ENCODE assay signal across 9 cellular contexts in genomic region chr11:67409261-67409666, GRCh38. TPM values are rescaled to one million over a fixed set of nuclear protein-coding genes. Genes with fewer than 3 reads are reported as not detected.
DNase-seq lines count a peak whose midpoint lies in the region; ATAC-seq and TF ChIP-seq lines count a peak whose summit lies in the region.
"Had no signal": no experiment of that assay in that cellular context is flagged by ENCODE, and none has a peak within 500 bp of the region (broad histone marks: within the 10 kb centered on the region; RNA-seq: fewer than 3 reads in every experiment).

No MANE protein-coding gene starts in this region.

- H3K4me3 Mint-ChIP-seq in CD4-positive, CD25-positive, alpha-beta regulatory T cell = peak overlapping the region; percentile 89 to 99 (median 96)

- peak; percentile 84 to 86 for ATAC-seq in CD4-positive, CD25-positive, alpha-beta regulatory T cell (ENCODE audit: low read depth in 2 of 2)
- peak; percentile 53 for ATAC-seq in GM21619 (IDR thresholded peaks at IDR 0.05; ENCODE audit: unreplicated experiment)
- peak; percentile 67 for ATAC-seq in activated CD4-positive, CD25-positive, alpha-beta regulatory T cell treated with anti-CD3 and anti-CD28 coated beads, Interleukin-2, amount 50 U/mL, for 24 hours
- no peak for ATAC-seq in heart right ventricle

- H3K4me3 ChIP-seq in CD4-positive, CD25-positive, alpha-beta regulatory T cell (ENCODE audit: low read depth, low read length) = peak overlapping the region; percentile 57
- peak overlapping the region in 2 of 10 donors; percentile 20 to 41 for H3K4me3 ChIP-seq in heart right ventricle
- H3K4me3 ChIP-seq: ovary had no signal

- H3K27ac ChIP-seq in CD4-positive, CD25-positive, alpha-beta regulatory T cell (ENCODE audit: insufficient read depth, low read length, poor library complexity, severe bottlenecking) = peak overlapping the region; percentile 87
- H3K27ac ChIP-seq in heart right ventricle = peak overlapping the region in 1 of 10 donors; percentile 99
- H3K27ac ChIP-seq: ovary had no signal

- H3K27me3 Mint-ChIP-seq in CD4-positive, CD25-positive, alpha-beta regulatory T cell = no peaks in the 10 kb centered on the region

- peak overlapping the region; percentile 89 to 99 (median 95) for H3K27ac Mint-ChIP-seq in CD4-positive, CD25-positive, alpha-beta regulatory T cell

- 70 to 79% methylated on average over 24 of the region's 24 CpGs for WGBS in heart right ventricle, 2 donors

- H3K4me1 Mint-ChIP-seq in CD4-positive, CD25-positive, alpha-beta regulatory T cell = peaks cover 15 to 92% (median 47%) of the 10 kb centered on the region in 4 donors

- TF ChIP-seq CTCF in heart right ventricle (IDR thresholded peaks at IDR 0.05) = no peak

- no peaks in the 10 kb centered on the region for H3K27me3 ChIP-seq in CD4-positive, CD25-positive, alpha-beta regulatory T cell (ENCODE audit: control insufficient read depth, insufficient read depth, low read length)
- peaks cover 0 to 54% (median 45%) of the 10 kb centered on the region in 7 donors for H3K27me3 ChIP-seq in heart right ventricle

- H3K9me3 ChIP-seq in CD4-positive, CD25-positive, alpha-beta regulatory T cell (ENCODE audit: control insufficient read depth in 2 of 2, low read length in 2 of 2) = no peaks in the 10 kb centered on the region
- H3K9me3 ChIP-seq in heart right ventricle = no peaks in the 10 kb centered on the region
- H3K9me3 ChIP-seq: ovary had no signal

- peaks cover 23% of the 10 kb centered on the region for H3K36me3 Mint-ChIP-seq in CD4-positive, CD25-positive, alpha-beta regulatory T cell

- H3K9me3 Mint-ChIP-seq in CD4-positive, CD25-positive, alpha-beta regulatory T cell = no peaks in the 10 kb centered on the region

- peaks cover 93% of the 10 kb centered on the region for H3K4me1 ChIP-seq in CD4-positive, CD25-positive, alpha-beta regulatory T cell (ENCODE audit: control insufficient read depth, insufficient read depth, low read length, poor library complexity, severe bottlenecking)
- H3K4me1 ChIP-seq in heart right ventricle = peaks cover 0 to 57% (median 0%) of the 10 kb centered on the region in 9 donors

- peaks cover 20% of the 10 kb centered on the region for H3K36me3 ChIP-seq in CD4-positive, CD25-positive, alpha-beta regulatory T cell (ENCODE audit: control insufficient read depth, insufficient read depth, low read length)
- H3K36me3 ChIP-seq in heart right ventricle = no peaks in the 10 kb centered on the region
- H3K36me3 ChIP-seq: ovary had no signal

- peak; percentile 57 to 94 (median 84) for DNase-seq in CD4-positive, CD25-positive, alpha-beta regulatory T cell
- DNase-seq in germinal center (ENCODE audit: low spot score) (peak; percentile 79), cortex of kidney (lab: John Stamatoyannopoulos, UW) (no peak), islet precursor cell (no peak), heart right ventricle (no peak), pons (ENCODE audit: low spot score) (no peak)
- DNase-seq: ovary had no signal

- intact Hi-C loops in heart right ventricle (cut with DNase I) = loop anchor here in 1 of 10 donors (5.0 kb wide), 1 partner anchor 58 kb away; the partner anchor contains the start of gene TMEM134

RNA-seq across cellular contexts. Expression of gene TBC1D10C, which starts 5.4 kb away (rescaled TPM):
- 312 TPM for total RNA-seq in CD4-positive, CD25-positive, alpha-beta regulatory T cell
- polyA plus RNA-seq in CD4-positive, CD25-positive, alpha-beta regulatory T cell = 100 to 1,000 TPM; 328 to 504 (median 378) TPM
- total RNA-seq in heart right ventricle = 1 to 10 TPM in 2 of 10 donors, under 1 TPM in 8; 0.26 to 7.1 (median 0.65) TPM
- polyA plus RNA-seq in heart right ventricle = 1 to 10 TPM in 1 of 2 donors, under 1 TPM in 1; 0.62 to 1.4 TPM

RNA-seq across cellular contexts. Expression of gene CARNS1, which starts 6.2 kb away (rescaled TPM):
- total RNA-seq in CD4-positive, CD25-positive, alpha-beta regulatory T cell = 7.8 TPM
- 1 to 10 TPM in 2 of 4 donors, under 1 TPM in 2; 0.63 to 2.3 (median 1.1) TPM for polyA plus RNA-seq in CD4-positive, CD25-positive, alpha-beta regulatory T cell
- total RNA-seq in heart right ventricle = 10 to 100 TPM in 9 of 10 donors, 1 to 10 TPM in 1; 6.1 to 26.6 (median 19.0) TPM
- polyA plus RNA-seq in heart right ventricle = 10 to 100 TPM in 1 of 2 donors, under 1 TPM in 1; 0.55 to 10.9 TPM

RNA-seq across cellular contexts. Expression of gene PPP1CA, which starts 7.6 kb away (rescaled TPM):
- total RNA-seq in CD4-positive, CD25-positive, alpha-beta regulatory T cell = 160 TPM
- 100 to 1,000 TPM; 547 to 762 (median 622) TPM for polyA plus RNA-seq in CD4-positive, CD25-positive, alpha-beta regulatory T cell
- total RNA-seq in heart right ventricle = 100 to 1,000 TPM in 7 of 10 donors, 10 to 100 TPM in 3; 92.0 to 143 (median 103) TPM
- polyA plus RNA-seq in heart right ventricle = 100 to 1,000 TPM in 1 of 2 donors, 10 to 100 TPM in 1; 80.2 to 186 TPM

RNA-seq across cellular contexts. Expression of gene RAD9A, which starts 17.5 kb away (rescaled TPM):
- total RNA-seq in CD4-positive, CD25-positive, alpha-beta regulatory T cell = 27.5 TPM
- polyA plus RNA-seq in CD4-positive, CD25-positive, alpha-beta regulatory T cell = 1 to 10 TPM; 3.5 to 6.7 (median 6.4) TPM
- 10 to 100 TPM in 1 of 10 donors, 1 to 10 TPM in 9; 4.8 to 13.8 (median 6.4) TPM for total RNA-seq in heart right ventricle
- polyA plus RNA-seq in heart right ventricle = 10 to 100 TPM in 1 of 2 donors, 1 to 10 TPM in 1; 9.9 to 15.0 TPM

RNA-seq across cellular contexts. Expression of gene RPS6KB2, which starts 19.0 kb away (rescaled TPM):
- total RNA-seq in CD4-positive, CD25-positive, alpha-beta regulatory T cell = 66.0 TPM
- polyA plus RNA-seq in CD4-positive, CD25-positive, alpha-beta regulatory T cell = 10 to 100 TPM; 44.4 to 61.5 (median 50.3) TPM
- total RNA-seq in heart right ventricle = 10 to 100 TPM; 16.3 to 30.4 (median 20.8) TPM
- polyA plus RNA-seq in heart right ventricle = 10 to 100 TPM; 32.2 to 46.3 TPM

Comparison
In these comparisons a context has a peak if more than half of its experiments do, and no peak if none do; other contexts are left out.
1. ATAC-seq: peak in CD4-positive, CD25-positive, alpha-beta regulatory T cell (2 of 2), GM21619 (single experiment) and activated CD4-positive, CD25-positive, alpha-beta regulatory T cell treated with anti-CD3 and anti-CD28 coated beads, Interleukin-2, amount 50 U/mL, for 24 hours (2 of 2); none in heart right ventricle (0 of 8).
2. DNase-seq: peak in CD4-positive, CD25-positive, alpha-beta regulatory T cell (3 of 3) and germinal center (single experiment); none in cortex of kidney (single experiment), islet precursor cell (single experiment), heart right ventricle (0 of 2) and pons (single experiment).
3. RNA of gene TBC1D10C, which starts 5.4 kb away (total RNA-seq): 312 TPM in CD4-positive, CD25-positive, alpha-beta regulatory T cell (single experiment); 0.26 to 7.1 TPM in heart right ventricle; every median in the first group is over 10 times any median in the second.